13 cellular contexts compared by ENCODE assay signal in the genomic region with DNA sequence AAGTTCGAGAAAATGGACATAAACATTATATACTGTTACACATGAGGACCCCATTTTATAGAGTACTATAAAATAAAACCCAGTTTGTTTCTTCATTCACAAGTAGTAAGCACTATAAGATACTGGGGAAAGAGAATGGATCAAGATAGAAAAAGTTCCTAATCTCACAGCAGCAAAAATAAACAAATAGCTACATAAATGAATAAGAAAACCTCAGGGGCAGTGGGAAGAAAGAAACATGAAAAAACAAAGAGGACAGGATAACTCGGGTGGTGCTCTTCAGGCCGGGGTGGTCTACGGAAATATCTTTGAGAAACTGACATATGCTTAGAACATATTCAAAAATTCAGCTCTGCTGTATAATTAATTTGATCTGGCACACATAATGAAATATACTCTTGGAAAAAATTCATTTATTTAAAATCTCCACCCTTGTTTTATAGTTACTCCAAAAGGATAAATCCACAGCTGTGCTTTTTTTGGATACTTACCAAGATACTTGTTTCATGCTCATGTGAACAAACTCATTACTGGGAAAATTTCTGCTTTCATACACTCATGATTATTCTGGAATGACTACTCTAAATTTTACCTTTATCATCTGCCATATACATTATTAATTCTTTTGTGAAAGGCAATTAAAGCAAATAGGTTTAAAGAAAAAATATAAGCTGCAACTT. TPM values are rescaled to one million over a fixed set of nuclear protein-coding genes. Genes with fewer than 3 reads are reported as not detected.
A peak's percentile ranks its signal among the peaks of the same experiment; 100 is the strongest.
DNase-seq lines count a peak whose midpoint lies in the region; ATAC-seq lines count a peak whose summit lies in the region.
"Had no signal": no experiment of that assay in that cellular context is flagged by ENCODE, and none has a peak within 500 bp of the region (broad histone marks: within the 10 kb centered on the region; RNA-seq: fewer than 3 reads in every experiment).

No MANE protein-coding gene starts in this region.

- 58% methylated on average over 4 of the region's 4 CpGs for WGBS in right cardiac atrium

- DNase-seq in Right ventricle myocardium superior, result no peak
- DNase-seq in right cardiac atrium, result no peak
- peak; percentile 53 for DNase-seq in astrocyte of the hippocampus (ENCODE audit: low read depth, low spot score)
- DNase-seq in glomerular visceral epithelial cell (ENCODE audit: extremely low spot score), result peak; percentile 15
- DNase-seq in superior temporal gyrus (ENCODE audit: extremely low spot score), result peak; percentile 41
- no peak for DNase-seq in foreskin melanocyte
- no peak for DNase-seq in NCI-H226
- no peak for DNase-seq in NCI-H2171 treated with DMSO at 0.1 percent for 48 hours (lab: John Stamatoyannopoulos, UW)
- DNase-seq: activated gamma-delta T cell; Caco-2; lower lobe of right lung; NK-92 treated with Interleukin-12 subunit alpha and Interleukin-12 subunit beta, amount 100 ng/mL, for 24 hours had no signal

- H3K27ac ChIP-seq in right cardiac atrium (ENCODE audit: low read length), result no peak overlapping the region
- H3K27ac ChIP-seq: ascending aorta, lower lobe of right lung had no signal

- ATAC-seq in Right ventricle myocardium superior (ENCODE audit: poor library complexity) (peak; percentile 73), right cardiac atrium (no peak)
- ATAC-seq: lower lobe of right lung had no signal

- no peaks in the 10 kb centered on the region for H3K9me3 ChIP-seq in right cardiac atrium (ENCODE audit: control insufficient read depth, low read length)

- peaks cover 1% of the 10 kb centered on the region for H3K4me1 ChIP-seq in right cardiac atrium (ENCODE audit: control insufficient read depth, insufficient read depth, low read length)
- H3K4me1 ChIP-seq: Caco-2 had no signal

- H3K27me3 ChIP-seq in right cardiac atrium (ENCODE audit: control insufficient read depth, insufficient read depth), result no peaks in the 10 kb centered on the region
- H3K27me3 ChIP-seq: ascending aorta had no signal

- H3K4me3 ChIP-seq in right cardiac atrium (ENCODE audit: low read length), result no peak overlapping the region
- H3K4me3 ChIP-seq: ascending aorta, lower lobe of right lung had no signal

- intact Hi-C loops in Right ventricle myocardium superior (cut with DNase I) (no loop called here), right cardiac atrium (cut with DNase I) (no loop called here)

RNA-seq across cellular contexts. Expression of gene CEP170, which starts 20.0 kb away (rescaled TPM):
- total RNA-seq in Right ventricle myocardium superior, result 45.0 TPM
- total RNA-seq in right cardiac atrium, result 10 to 100 TPM; 37.9 to 44.3 (median 41.3) TPM
- polyA plus RNA-seq in right cardiac atrium, result 14.9 TPM

RNA-seq across cellular contexts. Expression of gene SDCCAG8, which starts 20.7 kb away (rescaled TPM):
- total RNA-seq in Right ventricle myocardium superior (16.5 TPM), right cardiac atrium (10 to 100 TPM; 22.7 to 31.7 (median 27.5) TPM)
- polyA plus RNA-seq in right cardiac atrium, result 16.9 TPM

Comparison
In these comparisons a context has a peak if more than half of its experiments do, and no peak if none do; other contexts are left out.
1. DNase-seq: peak in astrocyte of the hippocampus (single experiment), glomerular visceral epithelial cell (single experiment) and superior temporal gyrus (single experiment); none in Right ventricle myocardium superior (single experiment), right cardiac atrium (0 of 3), foreskin melanocyte (single experiment), NCI-H226 (single experiment) and NCI-H2171 treated with DMSO at 0.1 percent for 48 hours (single experiment).